In genomic region chr4:147780137-147780777, GRCh38 we compare ENCODE assay signal across 9 cellular contexts. TPM values are rescaled to one million over a fixed set of nuclear protein-coding genes. Genes with fewer than 3 reads are reported as not detected.
DNase-seq lines count a peak whose midpoint lies in the region; ATAC-seq and TF ChIP-seq lines count a peak whose summit lies in the region.
"Had no signal": no experiment of that assay in that cellular context is flagged by ENCODE, and none has a peak within 500 bp of the region (broad histone marks: within the 10 kb centered on the region; RNA-seq: fewer than 3 reads in every experiment).

No MANE protein-coding gene starts in this region.

- H3K4me3 Mint-ChIP-seq in activated naive CD4-positive, alpha-beta T cell treated with anti-CD3 and anti-CD28 coated beads, Interleukin-2, amount 10 ng/mL, durations not matched to agents 7 days and 5 days: no peak overlapping the region
- H3K4me3 Mint-ChIP-seq in activated B cell treated with CpG ODN at 0.5 μM for 24 hours: peak overlapping the region; percentile 6

- peak overlapping the region in 1 of 4 donors; percentile 46 for H3K27ac ChIP-seq in upper lobe of left lung
- peak overlapping the region in 1 of 2 donors; percentile 3 for H3K27ac ChIP-seq in breast epithelium
- H3K27ac ChIP-seq: C4-2B had no signal

- 65 to 70% methylated on average over 7 of the region's 7 CpGs for WGBS in upper lobe of left lung, 2 donors

- ATAC-seq in activated naive CD4-positive, alpha-beta T cell treated with anti-CD3 and anti-CD28 coated beads, Interleukin-2, amount 50 U/mL, for 72 hours: peak; percentile 28 to 74
- peak; percentile 73 for ATAC-seq in HG03025 (IDR thresholded peaks at IDR 0.05; ENCODE audit: low FRiP score, unreplicated experiment)
- ATAC-seq in activated B cell treated with CpG ODN at 0.5 μM for 24 hours (ENCODE audit: low read depth): peak; percentile 56
- ATAC-seq in upper lobe of left lung (ENCODE audit: low FRiP score in 2 of 2): peak; percentile 67 to 86

- CTCF ChIA-PET in activated naive CD4-positive, alpha-beta T cell treated with anti-CD3 and anti-CD28 coated beads, Interleukin-2, amount 10 ng/mL, durations not matched to agents 7 days and 5 days (lab: Charles Lee): no interaction called here
- CTCF ChIA-PET in activated B cell treated with CpG ODN at 0.5 μM for 24 hours (lab: Charles Lee): no interaction called here

- no peak overlapping the region for H3K27ac Mint-ChIP-seq in activated naive CD4-positive, alpha-beta T cell treated with anti-CD3 and anti-CD28 coated beads, Interleukin-2, amount 50 U/mL, for 72 hours
- no peak overlapping the region for H3K27ac Mint-ChIP-seq in activated naive CD4-positive, alpha-beta T cell treated with anti-CD3 and anti-CD28 coated beads, Interleukin-2, amount 10 ng/mL, durations not matched to agents 7 days and 5 days
- no peak overlapping the region for H3K27ac Mint-ChIP-seq in activated B cell treated with CpG ODN at 0.5 μM for 24 hours

- TF ChIP-seq POLR2A in upper lobe of left lung (IDR thresholded peaks at IDR 0.05) (no peak), breast epithelium (IDR thresholded peaks at IDR 0.05) (no peak)

- peaks cover 8% of the 10 kb centered on the region for H3K27me3 Mint-ChIP-seq in activated naive CD4-positive, alpha-beta T cell treated with anti-CD3 and anti-CD28 coated beads, Interleukin-2, amount 10 ng/mL, durations not matched to agents 7 days and 5 days
- peaks cover 6% of the 10 kb centered on the region for H3K27me3 Mint-ChIP-seq in activated B cell treated with CpG ODN at 0.5 μM for 24 hours

- H3K4me1 Mint-ChIP-seq in activated naive CD4-positive, alpha-beta T cell treated with anti-CD3 and anti-CD28 coated beads, Interleukin-2, amount 10 ng/mL, durations not matched to agents 7 days and 5 days: no peaks in the 10 kb centered on the region
- peaks cover 15% of the 10 kb centered on the region for H3K4me1 Mint-ChIP-seq in activated B cell treated with CpG ODN at 0.5 μM for 24 hours

- TF ChIP-seq CTCF in activated B cell treated with CpG ODN at 0.5 μM for 24 hours (IDR thresholded peaks at IDR 0.05) (no peak), upper lobe of left lung (IDR thresholded peaks at IDR 0.05) (no peak), breast epithelium (IDR thresholded peaks at IDR 0.05) (no peak)

- H3K4me1 ChIP-seq in upper lobe of left lung (peaks cover 2 to 8% (median 3%) of the 10 kb centered on the region in 4 donors), breast epithelium (no peaks in the 10 kb centered on the region)

- no peak for DNase-seq in activated naive CD4-positive, alpha-beta T cell treated with anti-CD3 and anti-CD28 coated beads, Interleukin-2, amount 50 U/mL, for 72 hours (ENCODE audit: low spot score in 2 of 2)
- DNase-seq in activated naive CD4-positive, alpha-beta T cell treated with anti-CD3 and anti-CD28 coated beads, Interleukin-2, amount 10 ng/mL, durations not matched to agents 7 days and 5 days: no peak
- DNase-seq in activated B cell treated with CpG ODN at 0.5 μM for 24 hours: no peak
- peak in 1 of 2 donors; percentile 61 for DNase-seq in upper lobe of left lung
- no peak for DNase-seq in NCI-H510A treated with DMSO at 0.1 percent for 48 hours (lab: John Stamatoyannopoulos, UW)
- no peak for DNase-seq in occipital lobe (lab: John Stamatoyannopoulos, UW)
- DNase-seq in breast epithelium (ENCODE audit: low spot score in 2 of 2): no peak

- H3K36me3 ChIP-seq in upper lobe of left lung (no peaks in the 10 kb centered on the region), breast epithelium (no peaks in the 10 kb centered on the region)

- POLR2A ChIA-PET in activated B cell treated with CpG ODN at 0.5 μM for 24 hours (lab: Charles Lee): no interaction called here

- no peaks in the 10 kb centered on the region for H3K9me3 Mint-ChIP-seq in activated naive CD4-positive, alpha-beta T cell treated with anti-CD3 and anti-CD28 coated beads, Interleukin-2, amount 50 U/mL, for 72 hours
- H3K9me3 Mint-ChIP-seq in activated naive CD4-positive, alpha-beta T cell treated with anti-CD3 and anti-CD28 coated beads, Interleukin-2, amount 10 ng/mL, durations not matched to agents 7 days and 5 days: no peaks in the 10 kb centered on the region
- H3K9me3 Mint-ChIP-seq in activated B cell treated with CpG ODN at 0.5 μM for 24 hours: no peaks in the 10 kb centered on the region

- no peak for TF ChIP-seq EP300 in upper lobe of left lung (IDR thresholded peaks at IDR 0.05)

- no peaks in the 10 kb centered on the region for H3K36me3 Mint-ChIP-seq in activated naive CD4-positive, alpha-beta T cell treated with anti-CD3 and anti-CD28 coated beads, Interleukin-2, amount 50 U/mL, for 72 hours
- no peaks in the 10 kb centered on the region for H3K36me3 Mint-ChIP-seq in activated naive CD4-positive, alpha-beta T cell treated with anti-CD3 and anti-CD28 coated beads, Interleukin-2, amount 10 ng/mL, durations not matched to agents 7 days and 5 days
- H3K36me3 Mint-ChIP-seq in activated B cell treated with CpG ODN at 0.5 μM for 24 hours (ENCODE audit: low read depth): no peaks in the 10 kb centered on the region

- intact Hi-C loops in activated B cell treated with CpG ODN at 0.5 μM for 24 hours (cut with micrococcal nuclease) (no loop called here), breast epithelium (cut with DNase I; ENCODE audit: low total_unique reads) (no loop called here)

- H3K9me3 ChIP-seq in upper lobe of left lung: no peaks in the 10 kb centered on the region
- H3K9me3 ChIP-seq in breast epithelium: no peaks in the 10 kb centered on the region

- H3K4me3 ChIP-seq in upper lobe of left lung (no peak overlapping the region), breast epithelium (no peak overlapping the region)

- H3K27me3 ChIP-seq in upper lobe of left lung (no peaks in the 10 kb centered on the region), breast epithelium (no peaks in the 10 kb centered on the region)

RNA-seq across cellular contexts. Expression of gene ARHGAP10, which starts 48.4 kb away (rescaled TPM):
- 1 to 10 TPM; 2.9 to 6.4 TPM for total RNA-seq in activated naive CD4-positive, alpha-beta T cell treated with anti-CD3 and anti-CD28 coated beads, Interleukin-2, amount 50 U/mL, for 72 hours
- total RNA-seq in activated B cell treated with CpG ODN at 0.5 μM for 24 hours: 0.42 and 0.60 TPM in 2 replicates
- 10 to 100 TPM; 25.9 to 47.1 (median 29.5) TPM for total RNA-seq in upper lobe of left lung
- total RNA-seq in occipital lobe: 1.7 TPM
- 100 to 1,000 TPM in 1 of 3 donors, 10 to 100 TPM in 2; 49.5 to 138 (median 62.6) TPM for total RNA-seq in breast epithelium
